8 cellular contexts compared by ENCODE assay signal in genomic region chr21:44846485-44847260, GRCh38. TPM values are rescaled to one million over a fixed set of nuclear protein-coding genes. Genes with fewer than 3 reads are reported as not detected.
A peak's percentile ranks its signal among the peaks of the same experiment; 100 is the strongest.
DNase-seq lines count a peak whose midpoint lies in the region; ATAC-seq and TF ChIP-seq lines count a peak whose summit lies in the region.

No MANE protein-coding gene starts in this region.

- peaks cover 5% of the 10 kb centered on the region for H3K36me3 Mint-ChIP-seq in memory B cell

- H3K4me3 Mint-ChIP-seq in memory B cell = peak overlapping the region; percentile 54

- H3K9me3 Mint-ChIP-seq in memory B cell = no peaks in the 10 kb centered on the region

- H3K27me3 ChIP-seq in colonic mucosa (no peaks in the 10 kb centered on the region), stomach smooth muscle (ENCODE audit: control insufficient read depth in 1 of 2, insufficient read depth in 2 of 2, low read length in 2 of 2) (peaks cover 9 to 12% of the 10 kb centered on the region in 2 donors)

- H3K27ac Mint-ChIP-seq in memory B cell = no peak overlapping the region

- no peak overlapping the region for H3K4me3 ChIP-seq in colonic mucosa
- H3K4me3 ChIP-seq in stomach smooth muscle (ENCODE audit: low read length in 2 of 2) = peak overlapping the region; percentile 50 to 63

- H3K4me1 Mint-ChIP-seq in memory B cell = peaks cover 4% of the 10 kb centered on the region

- H3K4me1 ChIP-seq in colonic mucosa = peaks cover 38% of the 10 kb centered on the region
- H3K4me1 ChIP-seq in stomach smooth muscle (ENCODE audit: control insufficient read depth, insufficient read depth, low read length) = peaks cover 16% of the 10 kb centered on the region

- H3K9ac ChIP-seq in colonic mucosa (ENCODE audit: low read depth in 2 of 2, low read length in 2 of 2) = peak overlapping the region in 1 of 2 donors; percentile 55
- peak overlapping the region in 1 of 2 donors; percentile 51 for H3K9ac ChIP-seq in stomach smooth muscle (ENCODE audit: low read length in 2 of 2)

- H3K27me3 Mint-ChIP-seq in memory B cell = peaks cover 5% of the 10 kb centered on the region

- DNase-seq in NCI-H1105 (lab: John Stamatoyannopoulos, UW) (peak; percentile 3), NCI-H1105 treated with DMSO at 0.1 percent for 48 hours (lab: John Stamatoyannopoulos, UW) (no peak), T-helper 1 cell (peak in 3 of 5 donors; percentile 20 to 37 (median 26)), colonic mucosa (peak; percentile 59), memory B cell (ENCODE audit: low spot score in 2 of 2) (peak in 1 of 2 donors; percentile 33), cerebellum (ENCODE audit: low spot score) (no peak)

- TF ChIP-seq CTCF in colonic mucosa (IDR thresholded peaks at IDR 0.05) = no peak

- ATAC-seq in memory B cell (ENCODE audit: low read depth) (peak; percentile 80), HG03378 (IDR thresholded peaks at IDR 0.05; ENCODE audit: unreplicated experiment) (no peak)

- intact Hi-C loops in colonic mucosa (cut with DNase I) = no loop called here

- H3K36me3 ChIP-seq in colonic mucosa (peaks cover 4% of the 10 kb centered on the region), stomach smooth muscle (ENCODE audit: control insufficient read depth in 2 of 2, insufficient read depth in 2 of 2, low read length in 2 of 2) (peaks cover 18 to 26% of the 10 kb centered on the region in 2 donors)

- no peak overlapping the region for H3K27ac ChIP-seq in colonic mucosa
- H3K27ac ChIP-seq in stomach smooth muscle (ENCODE audit: low read length) = no peak overlapping the region

- H3K9me3 ChIP-seq in colonic mucosa (no peaks in the 10 kb centered on the region), stomach smooth muscle (ENCODE audit: control insufficient read depth in 2 of 2, low read length in 2 of 2) (no peaks in the 10 kb centered on the region)

RNA-seq across cellular contexts. Expression of gene PTTG1IP, which starts 26.8 kb away (rescaled TPM):
- 100 to 1,000 TPM; 218 to 414 TPM for total RNA-seq in colonic mucosa
- total RNA-seq in cerebellum = 93.7 TPM

RNA-seq across cellular contexts. Expression of gene SUMO3, which starts 28.8 kb away (rescaled TPM):
- 10 to 100 TPM; 81.3 to 82.8 TPM for total RNA-seq in colonic mucosa
- 43.8 TPM for total RNA-seq in cerebellum

RNA-seq across cellular contexts. Expression of gene UBE2G2, which starts 45.1 kb away (rescaled TPM):
- total RNA-seq in colonic mucosa (10 to 100 TPM; 50.3 to 76.1 TPM), cerebellum (102 TPM)

Comparison
In these comparisons a context has a peak if more than half of its experiments do, and no peak if none do; other contexts are left out.
1. DNase-seq: peak in NCI-H1105 (single experiment), T-helper 1 cell (3 of 5) and colonic mucosa (single experiment); none in NCI-H1105 treated with DMSO at 0.1 percent for 48 hours (single experiment) and cerebellum (single experiment).